14 cellular contexts compared by ENCODE assay signal in genomic region chr5:139760066-139761056, GRCh38. TPM values are rescaled to one million over a fixed set of nuclear protein-coding genes. Genes with fewer than 3 reads are reported as not detected.
DNase-seq lines count a peak whose midpoint lies in the region; ATAC-seq and TF ChIP-seq lines count a peak whose summit lies in the region.
"Had no signal": no experiment of that assay in that cellular context is flagged by ENCODE, and none has a peak within 500 bp of the region (broad histone marks: within the 10 kb centered on the region; RNA-seq: fewer than 3 reads in every experiment).

No MANE protein-coding gene starts in this region.

- H3K27ac Mint-ChIP-seq in T-helper 17 cell (no peak overlapping the region), mesothelial cell of epicardium (no peak overlapping the region)
- H3K27ac Mint-ChIP-seq in stimulated activated naive B cell treated with anti-CD40 and anti-IgM and Interleukin-4, amounts not matched to agents 10 μg/mL and 1 μg/mL and 100 μg/mL, for 72 hours = peak overlapping the region; percentile 33
- H3K27ac Mint-ChIP-seq: activated naive CD8-positive, alpha-beta T cell treated with anti-CD3 and anti-CD28 coated beads for 36 hours had no signal

- H3K9me2 ChIP-seq in Karpas-422 (replicated peaks; ENCODE audit: insufficient read depth, low read length) = no peaks in the 10 kb centered on the region

- H3K27me3 Mint-ChIP-seq in T-helper 17 cell = peaks cover 66% of the 10 kb centered on the region
- peaks cover 13 to 34% of the 10 kb centered on the region in 2 donors for H3K27me3 Mint-ChIP-seq in stimulated activated naive B cell treated with anti-CD40 and anti-IgM and Interleukin-4, amounts not matched to agents 10 μg/mL and 1 μg/mL and 100 μg/mL, for 72 hours
- H3K27me3 Mint-ChIP-seq in mesothelial cell of epicardium (ENCODE audit: low read depth) = peaks cover 32% of the 10 kb centered on the region

- no peak overlapping the region for H2AFZ ChIP-seq in Karpas-422 (ENCODE audit: low read length)

- no peak overlapping the region for H3K9ac ChIP-seq in Karpas-422 (ENCODE audit: low read length)

- H3K4me2 ChIP-seq in Karpas-422 (ENCODE audit: low read depth, low read length, poor library complexity, severe bottlenecking) = no peak overlapping the region

- H3K9me3 Mint-ChIP-seq in stimulated activated naive B cell treated with anti-CD40 and anti-IgM and Interleukin-4, amounts not matched to agents 10 μg/mL and 1 μg/mL and 100 μg/mL, for 72 hours = no peaks in the 10 kb centered on the region
- H3K9me3 Mint-ChIP-seq in mesothelial cell of epicardium = no peaks in the 10 kb centered on the region
- H3K9me3 Mint-ChIP-seq: activated naive CD8-positive, alpha-beta T cell treated with anti-CD3 and anti-CD28 coated beads for 36 hours had no signal

- H3K4me1 Mint-ChIP-seq in T-helper 17 cell (peaks cover 19% of the 10 kb centered on the region), mesothelial cell of epicardium (peaks cover 41% of the 10 kb centered on the region)
- H3K4me1 Mint-ChIP-seq in stimulated activated naive B cell treated with anti-CD40 and anti-IgM and Interleukin-4, amounts not matched to agents 10 μg/mL and 1 μg/mL and 100 μg/mL, for 72 hours = peaks cover 68 to 83% of the 10 kb centered on the region in 2 donors

- H3K36me3 Mint-ChIP-seq in T-helper 17 cell (ENCODE audit: low read depth) (peaks cover 3% of the 10 kb centered on the region), mesothelial cell of epicardium (no peaks in the 10 kb centered on the region)
- H3K36me3 Mint-ChIP-seq in stimulated activated naive B cell treated with anti-CD40 and anti-IgM and Interleukin-4, amounts not matched to agents 10 μg/mL and 1 μg/mL and 100 μg/mL, for 72 hours = no peaks in the 10 kb centered on the region
- H3K36me3 Mint-ChIP-seq: activated naive CD8-positive, alpha-beta T cell treated with anti-CD3 and anti-CD28 coated beads for 36 hours had no signal

- DNase-seq in HCEC 1CT = peak; percentile 20
- DNase-seq in T-helper 17 cell = no peak
- DNase-seq in fibroblast of peridontal ligament (ENCODE audit: extremely low read depth) = peak; percentile 37
- no peak for DNase-seq in stimulated activated naive B cell treated with anti-CD40 and anti-IgM and Interleukin-4, amounts not matched to agents 10 μg/mL and 1 μg/mL and 100 μg/mL, for 72 hours
- DNase-seq in SHP77 treated with DMSO at 0.1 percent for 48 hours (lab: John Stamatoyannopoulos, UW) = no peak
- no peak for DNase-seq in mesothelial cell of epicardium (ENCODE audit: low spot score in 2 of 2, unreplicated experiment in 2 of 2)
- no peak for DNase-seq in Karpas-422
- DNase-seq: activated naive CD8-positive, alpha-beta T cell treated with anti-CD3 and anti-CD28 coated beads for 36 hours; DMS53; heart left ventricle; NCI-H1092; stimulated activated CD4-positive, alpha-beta T cell treated with anti-CD3 and anti-CD28 coated beads, Interleukin-4, amount 100 ng/mL, for 1 hour; T-helper 2 cell had no signal

- TF ChIP-seq CTCF in mesothelial cell of epicardium (IDR thresholded peaks at IDR 0.05; ENCODE audit: unreplicated experiment) = no peak

- no peaks in the 10 kb centered on the region for H3K27me3 ChIP-seq in Karpas-422 (ENCODE audit: low read length)

- peak overlapping the region; percentile 21 for H3K4me3 Mint-ChIP-seq in T-helper 17 cell
- H3K4me3 Mint-ChIP-seq in stimulated activated naive B cell treated with anti-CD40 and anti-IgM and Interleukin-4, amounts not matched to agents 10 μg/mL and 1 μg/mL and 100 μg/mL, for 72 hours = no peak overlapping the region
- no peak overlapping the region for H3K4me3 Mint-ChIP-seq in mesothelial cell of epicardium
- H3K4me3 Mint-ChIP-seq: activated naive CD8-positive, alpha-beta T cell treated with anti-CD3 and anti-CD28 coated beads for 36 hours had no signal

- no peaks in the 10 kb centered on the region for H3K79me2 ChIP-seq in Karpas-422 (ENCODE audit: low read length)

- no peaks in the 10 kb centered on the region for H3K36me3 ChIP-seq in Karpas-422 (ENCODE audit: insufficient read depth, low read length)
- H3K36me3 ChIP-seq: heart left ventricle had no signal

- no peak for ATAC-seq in T-helper 17 cell
- ATAC-seq in stimulated activated naive B cell treated with anti-CD40 and anti-IgM and Interleukin-4, amounts not matched to agents 10 μg/mL and 1 μg/mL and 100 μg/mL, for 72 hours (replicated peaks) = no peak
- ATAC-seq: heart left ventricle had no signal

- no peak overlapping the region for H3K27ac ChIP-seq in Karpas-422 (ENCODE audit: low read length)
- H3K27ac ChIP-seq: heart left ventricle, HL-60 had no signal

- H3K4me1 ChIP-seq in Karpas-422 (ENCODE audit: low read length) = peaks cover 10% of the 10 kb centered on the region

- H3K9me3 ChIP-seq in T-helper 17 cell (ENCODE audit: control insufficient read depth, low read length, poor library complexity, severe bottlenecking) = no peaks in the 10 kb centered on the region
- H3K9me3 ChIP-seq in Karpas-422 (ENCODE audit: low read length) = no peaks in the 10 kb centered on the region
- H3K9me3 ChIP-seq: heart left ventricle had no signal

- H4K20me1 ChIP-seq in Karpas-422 (ENCODE audit: insufficient read depth, low read depth, low read length) = peaks cover 4% of the 10 kb centered on the region; the same call in 1 of the 2 replicates

- no peak overlapping the region for H3K4me3 ChIP-seq in Karpas-422 (ENCODE audit: low read length)
- H3K4me3 ChIP-seq: heart left ventricle had no signal

RNA-seq across cellular contexts. Expression of gene PSD2, which starts 35.2 kb away (rescaled TPM):
- total RNA-seq in T-helper 17 cell (under 1 TPM in 1 of 2 donors, not detected in 1; 0.07 TPM), mesothelial cell of epicardium (0.78 to 0.95 TPM (median 0.86 TPM) in 3 replicates)
- total RNA-seq in Karpas-422 (2014; rRNA removed; shearing (Covaris generic); ENCODE audit: low replicate concordance) = not detected in 2 replicates
- total RNA-seq: activated naive CD8-positive, alpha-beta T cell treated with anti-CD3 and anti-CD28 coated beads for 36 hours had no signal

Comparison
In these comparisons a context has a peak if more than half of its experiments do, and no peak if none do; other contexts are left out.
1. DNase-seq: peak in HCEC 1CT (single experiment) and fibroblast of peridontal ligament (single experiment); none in T-helper 17 cell (0 of 3), stimulated activated naive B cell treated with anti-CD40 and anti-IgM and Interleukin-4, amounts not matched to agents 10 μg/mL and 1 μg/mL and 100 μg/mL, for 72 hours (single experiment), SHP77 treated with DMSO at 0.1 percent for 48 hours (single experiment), mesothelial cell of epicardium (0 of 2) and Karpas-422 (single experiment).